ENCODE assay signal across 20 cellular contexts in the genomic region with DNA sequence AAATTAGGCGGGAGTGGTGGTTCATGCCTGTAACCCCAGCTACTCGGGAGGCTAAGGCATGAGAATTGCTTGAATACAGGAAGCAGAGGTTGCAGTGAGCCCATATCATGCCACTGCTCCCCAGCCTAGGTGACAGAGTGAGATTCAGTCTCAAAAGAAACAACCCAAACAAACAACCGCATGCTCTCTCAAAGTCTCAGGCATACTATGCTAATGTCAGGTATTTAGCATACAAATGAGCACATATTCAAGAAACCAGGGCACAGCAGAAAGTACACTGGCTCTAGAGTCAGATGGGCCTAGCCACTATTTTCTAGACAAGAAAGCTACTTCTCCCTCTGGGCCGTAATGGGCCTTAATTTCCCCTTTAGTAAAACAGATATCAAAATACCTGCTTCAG. TPM values are rescaled to one million over a fixed set of nuclear protein-coding genes. Genes with fewer than 3 reads are reported as not detected.
A peak's percentile ranks its signal among the peaks of the same experiment; 100 is the strongest.
DNase-seq lines count a peak whose midpoint lies in the region; ATAC-seq and TF ChIP-seq lines count a peak whose summit lies in the region.
"Had no signal": no experiment of that assay in that cellular context is flagged by ENCODE, and none has a peak within 500 bp of the region (broad histone marks: within the 10 kb centered on the region; RNA-seq: fewer than 3 reads in every experiment).

No MANE protein-coding gene starts in this region.

- H3K4me3 Mint-ChIP-seq in WTC11: no peak overlapping the region
- H3K4me3 Mint-ChIP-seq: CD8-positive, alpha-beta T cell; HFFc6 had no signal

- H3K4me1 ChIP-seq in testis: no peaks in the 10 kb centered on the region
- H3K4me1 ChIP-seq: Caco-2, HAP-1 had no signal

- POLR2A ChIA-PET in WTC11 (lab: Charles Lee): no interaction called here

- intact Hi-C loops in left colon (cut with DNase I, micrococcal nuclease): no loop called here
- intact Hi-C loops in testis (cut with DNase I; ENCODE audit: low total_unique reads): no loop called here

- DNase-seq in H7 (peak; percentile 18), WTC11 (ENCODE audit: low spot score) (peak; percentile 11), iPS DF 19.7 (ENCODE audit: low read depth, low spot score) (peak; percentile 38), left colon (no peak), testis (no peak)
- DNase-seq: C1 segment of cervical spinal cord; Caco-2; CD8-positive, alpha-beta T cell; DMS153; DND-41; GDM1; GOT3; HFFc6 had no signal

- H3K9me3 Mint-ChIP-seq in WTC11: no peaks in the 10 kb centered on the region
- H3K9me3 Mint-ChIP-seq: CD8-positive, alpha-beta T cell had no signal

- no peak for TF ChIP-seq CTCF in WTC11 (IDR thresholded peaks at IDR 0.05)
- no peak for TF ChIP-seq CTCF in testis (IDR thresholded peaks at IDR 0.05)

- H3K27ac Mint-ChIP-seq in WTC11: no peak overlapping the region
- H3K27ac Mint-ChIP-seq: CD8-positive, alpha-beta T cell; HFFc6 had no signal

- peaks cover 36% of the 10 kb centered on the region for H3K4me1 Mint-ChIP-seq in WTC11

- H3K4me3 ChIP-seq in H7 (ENCODE audit: insufficient read depth, low read depth, low read length): no peak overlapping the region
- H3K4me3 ChIP-seq in testis: no peak overlapping the region
- H3K4me3 ChIP-seq: GM12878, HAP-1 had no signal

- WGBS in testis, 2 donors: 74 to 93% methylated on average over 4 of the region's 4 CpGs

- no peaks in the 10 kb centered on the region for H3K27me3 Mint-ChIP-seq in WTC11 (ENCODE audit: low read depth)

- TF ChIP-seq POLR2A in testis (IDR thresholded peaks at IDR 0.05): no peak

- ATAC-seq in WTC11: peak; percentile 94
- ATAC-seq in activated CD4-positive, CD25-positive, alpha-beta regulatory T cell treated with anti-CD3 and anti-CD28 coated beads, Interleukin-2, amount 50 U/mL, for 24 hours: no peak
- ATAC-seq in left colon: no peak
- ATAC-seq in HG02973 (IDR thresholded peaks at IDR 0.05; ENCODE audit: unreplicated experiment): no peak
- ATAC-seq: CD8-positive, alpha-beta T cell; GM12878 had no signal

- H3K36me3 ChIP-seq in H7 (replicated peaks; ENCODE audit: control insufficient read depth, insufficient read depth, low read length) (no peaks in the 10 kb centered on the region), testis (ENCODE audit: low read depth, missing control alignments) (no peaks in the 10 kb centered on the region)
- H3K36me3 ChIP-seq: HAP-1 had no signal

- H3K27me3 ChIP-seq in H7 (ENCODE audit: control insufficient read depth, insufficient read depth, low read length) (no peaks in the 10 kb centered on the region), testis (no peaks in the 10 kb centered on the region)

- no peaks in the 10 kb centered on the region for H3K9me3 ChIP-seq in testis
- H3K9me3 ChIP-seq: Caco-2, HAP-1 had no signal

- no peak overlapping the region for H3K27ac ChIP-seq in testis

- CTCF ChIA-PET in WTC11 (lab: Charles Lee): no interaction called here

- no peaks in the 10 kb centered on the region for H3K36me3 Mint-ChIP-seq in WTC11
- H3K36me3 Mint-ChIP-seq: CD8-positive, alpha-beta T cell had no signal

TF ChIP-seq in WTC11, 78 proteins besides CTCF, POLR2A, EP300 and RAD21:
- TF ChIP-seq GRHL2 (CRISPR knock-in tag; IDR thresholded peaks at IDR 0.05; ENCODE audit: insufficient replicate concordance, severe bottlenecking): no peak
- TF ChIP-seq, protein P1, sequence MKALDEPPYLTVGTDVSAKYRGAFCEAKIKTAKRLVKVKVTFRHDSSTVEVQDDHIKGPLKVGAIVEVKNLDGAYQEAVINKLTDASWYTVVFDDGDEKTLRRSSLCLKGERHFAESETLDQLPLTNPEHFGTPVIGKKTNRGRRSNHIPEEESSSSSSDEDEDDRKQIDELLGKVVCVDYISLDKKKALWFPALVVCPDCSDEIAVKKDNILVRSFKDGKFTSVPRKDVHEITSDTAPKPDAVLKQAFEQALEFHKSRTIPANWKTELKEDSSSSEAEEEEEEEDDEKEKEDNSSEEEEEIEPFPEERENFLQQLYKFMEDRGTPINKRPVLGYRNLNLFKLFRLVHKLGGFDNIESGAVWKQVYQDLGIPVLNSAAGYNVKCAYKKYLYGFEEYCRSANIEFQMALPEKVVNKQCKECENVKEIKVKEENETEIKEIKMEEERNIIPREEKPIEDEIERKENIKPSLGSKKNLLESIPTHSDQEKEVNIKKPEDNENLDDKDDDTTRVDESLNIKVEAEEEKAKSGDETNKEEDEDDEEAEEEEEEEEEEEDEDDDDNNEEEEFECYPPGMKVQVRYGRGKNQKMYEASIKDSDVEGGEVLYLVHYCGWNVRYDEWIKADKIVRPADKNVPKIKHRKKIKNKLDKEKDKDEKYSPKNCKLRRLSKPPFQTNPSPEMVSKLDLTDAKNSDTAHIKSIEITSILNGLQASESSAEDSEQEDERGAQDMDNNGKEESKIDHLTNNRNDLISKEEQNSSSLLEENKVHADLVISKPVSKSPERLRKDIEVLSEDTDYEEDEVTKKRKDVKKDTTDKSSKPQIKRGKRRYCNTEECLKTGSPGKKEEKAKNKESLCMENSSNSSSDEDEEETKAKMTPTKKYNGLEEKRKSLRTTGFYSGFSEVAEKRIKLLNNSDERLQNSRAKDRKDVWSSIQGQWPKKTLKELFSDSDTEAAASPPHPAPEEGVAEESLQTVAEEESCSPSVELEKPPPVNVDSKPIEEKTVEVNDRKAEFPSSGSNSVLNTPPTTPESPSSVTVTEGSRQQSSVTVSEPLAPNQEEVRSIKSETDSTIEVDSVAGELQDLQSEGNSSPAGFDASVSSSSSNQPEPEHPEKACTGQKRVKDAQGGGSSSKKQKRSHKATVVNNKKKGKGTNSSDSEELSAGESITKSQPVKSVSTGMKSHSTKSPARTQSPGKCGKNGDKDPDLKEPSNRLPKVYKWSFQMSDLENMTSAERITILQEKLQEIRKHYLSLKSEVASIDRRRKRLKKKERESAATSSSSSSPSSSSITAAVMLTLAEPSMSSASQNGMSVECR (CRISPR knock-in tag; IDR thresholded peaks at IDR 0.05; ENCODE audit: borderline replicate concordance): no peak
- TF ChIP-seq, protein P2, sequence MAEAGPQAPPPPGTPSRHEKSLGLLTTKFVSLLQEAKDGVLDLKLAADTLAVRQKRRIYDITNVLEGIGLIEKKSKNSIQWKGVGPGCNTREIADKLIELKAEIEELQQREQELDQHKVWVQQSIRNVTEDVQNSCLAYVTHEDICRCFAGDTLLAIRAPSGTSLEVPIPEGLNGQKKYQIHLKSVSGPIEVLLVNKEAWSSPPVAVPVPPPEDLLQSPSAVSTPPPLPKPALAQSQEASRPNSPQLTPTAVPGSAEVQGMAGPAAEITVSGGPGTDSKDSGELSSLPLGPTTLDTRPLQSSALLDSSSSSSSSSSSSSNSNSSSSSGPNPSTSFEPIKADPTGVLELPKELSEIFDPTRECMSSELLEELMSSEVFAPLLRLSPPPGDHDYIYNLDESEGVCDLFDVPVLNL (CRISPR knock-in tag; IDR thresholded peaks at IDR 0.05; ENCODE audit: borderline replicate concordance, low read depth): no peak
- no peak for TF ChIP-seq MXD4 (CRISPR knock-in tag; IDR thresholded peaks at IDR 0.05; ENCODE audit: borderline replicate concordance)
- TF ChIP-seq FOXJ3 (CRISPR knock-in tag; IDR thresholded peaks at IDR 0.05; ENCODE audit: borderline replicate concordance): no peak
- no peak for TF ChIP-seq KAT7 (CRISPR knock-in tag; IDR thresholded peaks at IDR 0.05; ENCODE audit: borderline replicate concordance)
- TF ChIP-seq ZNF219 (CRISPR knock-in tag; IDR thresholded peaks at IDR 0.05; ENCODE audit: borderline replicate concordance): no peak
- TF ChIP-seq JUN (CRISPR knock-in tag; IDR thresholded peaks at IDR 0.05): no peak
- no peak for TF ChIP-seq ZNF138 (CRISPR knock-in tag; conservative IDR thresholded peaks at IDR 0.05)
- no peak for TF ChIP-seq TEAD1 (CRISPR knock-in tag; IDR thresholded peaks at IDR 0.05)
- TF ChIP-seq TEAD4 (CRISPR knock-in tag; IDR thresholded peaks at IDR 0.05): no peak

RNA-seq across cellular contexts. Expression of a gene that starts 55.0 kb away (rescaled TPM):
- total RNA-seq in H7 (2014; rRNA removed; shearing (Covaris generic)): 0.42 and 1.7 TPM in 2 replicates
- total RNA-seq in WTC11 (2021): 0.50 to 0.85 TPM (median 0.69 TPM) in 3 replicates
- 1 to 10 TPM in 1 of 2 donors, under 1 TPM in 1; 0.79 to 1.2 TPM for total RNA-seq in left colon
- total RNA-seq in testis: 10 to 100 TPM in 1 of 2 donors, 1 to 10 TPM in 1; 9.0 to 12.1 TPM
- 21.0 TPM for polyA plus RNA-seq in testis (ENCODE audit: insufficient read depth, low read depth, low replicate concordance)
- total RNA-seq: A172; A673; Caco-2; CD8-positive, alpha-beta T cell; GM12878; HFFc6 had no signal
- polyA plus RNA-seq: BJ had no signal

Comparison
In these comparisons a context has a peak if more than half of its experiments do, and no peak if none do; other contexts are left out.
1. DNase-seq: peak in H7 (single experiment), WTC11 (single experiment) and iPS DF 19.7 (single experiment); none in left colon (0 of 2) and testis (single experiment).